In genomic region chr3:53160660-53161344, GRCh38 we compare ENCODE assay signal across 8 cellular contexts. TPM values are rescaled to one million over a fixed set of nuclear protein-coding genes. Genes with fewer than 3 reads are reported as not detected.
DNase-seq lines count a peak whose midpoint lies in the region; ATAC-seq and TF ChIP-seq lines count a peak whose summit lies in the region.

Gene PRKCD (plus strand): TSS chr3:53161209. CDS start chr3:53178423, 17,214 bp downstream.

- peak; percentile 44 for ATAC-seq in GM21619 (IDR thresholded peaks at IDR 0.05; ENCODE audit: unreplicated experiment)
- peak; percentile 83 to 93 (median 91) for ATAC-seq in psoas muscle

- WGBS in adrenal gland, 4 donors, result 0 to 1% (median 1%) methylated on average over 14 to 69 of the region's 69 CpGs; no CpG with 5 or more reads in 1 of the 4 donors
- WGBS in psoas muscle, 3 donors, result 0 to 1% (median 0%) methylated on average over 27 to 69 of the region's 69 CpGs
- WGBS in urinary bladder, result under 1% methylated on average over 69 of the region's 69 CpGs

- H3K4me3 ChIP-seq in adrenal gland, result peak within 1 kb of the TSS; percentile 53 to 99 (median 68)
- peak within 1 kb of the TSS; percentile 82 for H3K4me3 ChIP-seq in left ventricle myocardium inferior
- peak within 1 kb of the TSS; percentile 72 for H3K4me3 ChIP-seq in psoas muscle
- peak within 1 kb of the TSS; percentile 85 for H3K4me3 ChIP-seq in urinary bladder (ENCODE audit: low read depth, low read length)

- TF ChIP-seq CTCF in adrenal gland (IDR thresholded peaks at IDR 0.05), result peak; percentile 53 to 82 (median 72)
- TF ChIP-seq CTCF in left ventricle myocardium inferior (IDR thresholded peaks at IDR 0.05; ENCODE audit: borderline replicate concordance), result peak; percentile 66
- TF ChIP-seq CTCF in psoas muscle (IDR thresholded peaks at IDR 0.05), result peak; percentile 48

- H3K27me3 ChIP-seq in adrenal gland (no peaks in the 10 kb centered on the region), left ventricle myocardium inferior (ENCODE audit: low read depth) (peaks cover 8% of the 10 kb centered on the region), psoas muscle (ENCODE audit: insufficient read depth in 3 of 3, low read length in 2 of 3) (no peaks in the 10 kb centered on the region)

- no peaks in the 10 kb centered on the region for H3K9me3 ChIP-seq in adrenal gland (replicated peaks in 1 of 3)
- no peaks in the 10 kb centered on the region for H3K9me3 ChIP-seq in left ventricle myocardium inferior (replicated peaks)
- no peaks in the 10 kb centered on the region for H3K9me3 ChIP-seq in psoas muscle

- no peaks in the 10 kb centered on the region for H3K36me3 ChIP-seq in adrenal gland (replicated peaks in 1 of 2)
- no peaks in the 10 kb centered on the region for H3K36me3 ChIP-seq in left ventricle myocardium inferior
- no peaks in the 10 kb centered on the region for H3K36me3 ChIP-seq in psoas muscle (ENCODE audit: insufficient read depth in 1 of 2, low read depth in 1 of 2)
- H3K36me3 ChIP-seq in urinary bladder (ENCODE audit: insufficient read depth), result no peaks in the 10 kb centered on the region

- TF ChIP-seq POLR2A in adrenal gland (IDR thresholded peaks at IDR 0.05), result peak; percentile 43 to 86

- intact Hi-C loops in adrenal gland (cut with DNase I), result loop anchor here in 1 of 2 donors (5.0 kb wide), 1 partner anchor 39 kb away; no protein-coding TSS in a partner anchor
- intact Hi-C loops in left ventricle myocardium inferior (cut with micrococcal nuclease), result no loop called here
- intact Hi-C loops in psoas muscle (cut with DNase I), result loop anchor here in 1 of 2 donors (5.0 kb wide), 1 partner anchor 34 kb away; no protein-coding TSS in a partner anchor

- H3K27ac ChIP-seq in adrenal gland (peak within 1 kb of the TSS; percentile 42 to 99 (median 79)), left ventricle myocardium inferior (replicated peaks) (peak within 1 kb of the TSS; percentile 86), psoas muscle (peak within 1 kb of the TSS; percentile 85), urinary bladder (ENCODE audit: low read depth) (peak within 1 kb of the TSS; percentile 93)

- in situ Hi-C loops in KBM-7 (cut with MboI; ENCODE audit: low pct_unique_long_range_greater_than_20kb, low sequenced_read_pairs), result no loop called here

- peak; percentile 81 for DNase-seq in ELR (ENCODE audit: low read depth)
- DNase-seq in KBM-7, result peak; percentile 74
- DNase-seq in T-helper 1 cell, result peak; percentile 71 to 85 (median 80)
- DNase-seq in adrenal gland, result peak; percentile 90 to 96 (median 94)
- peak; percentile 84 for DNase-seq in left ventricle myocardium inferior
- peak; percentile 86 to 93 for DNase-seq in psoas muscle

- H3K4me1 ChIP-seq in adrenal gland (replicated peaks in 1 of 2) (peaks cover 47 to 73% of the 10 kb centered on the region in 2 donors), left ventricle myocardium inferior (peaks cover 56% of the 10 kb centered on the region), psoas muscle (peaks cover 12% of the 10 kb centered on the region), urinary bladder (ENCODE audit: insufficient read depth) (no peaks in the 10 kb centered on the region)

RNA-seq across cellular contexts. Expression of gene PRKCD, which starts in this region (rescaled TPM):
- 100 to 1,000 TPM in 1 of 8 donors, 10 to 100 TPM in 7; 25.8 to 156 (median 53.7) TPM for total RNA-seq in adrenal gland
- polyA plus RNA-seq in adrenal gland, result 10 to 100 TPM; 34.7 to 78.7 (median 38.2) TPM
- total RNA-seq in left ventricle myocardium inferior, result 13.6 TPM
- total RNA-seq in psoas muscle, result 1 to 10 TPM; 3.2 to 8.4 (median 4.5) TPM
- 1 to 10 TPM; 3.5 to 4.9 (median 3.9) TPM for polyA plus RNA-seq in psoas muscle
- 5.2 TPM for total RNA-seq in urinary bladder
- 23.8 TPM for polyA plus RNA-seq in urinary bladder

Comparison
In these comparisons a context has a peak if more than half of its experiments do, and no peak if none do; other contexts are left out.
1. Peak in every context shown above with its lines: DNase-seq, ATAC-seq, H3K4me3 ChIP-seq and H3K27ac ChIP-seq.